Comparison of ENCODE assay signal across 23 cellular contexts in genomic region chr2:2560374-2561015, GRCh38.
"Had no signal": no experiment of that assay in that cellular context is flagged by ENCODE, and none has a peak within 500 bp of the region (broad histone marks: within the 10 kb centered on the region; RNA-seq: fewer than 3 reads in every experiment).

No MANE protein-coding gene starts in this region.

- H3K4me3 ChIP-seq: K562 had no signal

- H3K27ac ChIP-seq: HL-60, KMS-11, RWPE1 had no signal

- H3K4me3 Mint-ChIP-seq: IgD-negative memory B cell had no signal

- DNase-seq: Kasumi-1, MV-4-11, NCI-H1048, NCI-H1105 treated with DMSO at 0.1 percent for 48 hours, NCI-H1417 treated with DMSO at 0.1 percent for 48 hours, NCI-H146, NCI-H1694 treated with DMSO at 0.1 percent for 48 hours, NCI-H1930, NCI-H2081, NCI-H2107, NCI-H2227 treated with DMSO at 0.1 percent for 48 hours, NCI-H510A, NCI-H524 treated with DMSO at 0.1 percent for 48 hours, NCI-H69, NCI-H774, SHP77, SK-N-SH had no signal

- H3K4me1 Mint-ChIP-seq: IgD-negative memory B cell had no signal

- H3K27ac Mint-ChIP-seq: IgD-negative memory B cell had no signal

- FAIRE-seq: HTR-8/SVneo, K562 had no signal

- H3K27me3 Mint-ChIP-seq: IgD-negative memory B cell had no signal

- H3K9ac ChIP-seq: KMS-11, SK-N-SH had no signal

- H3K9me3 ChIP-seq: SK-N-SH had no signal
